In genomic region chrX:1488745-1489144, GRCh38 we compare ENCODE assay signal across 28 cellular contexts. TPM values are rescaled to one million over a fixed set of nuclear protein-coding genes. Genes with fewer than 3 reads are reported as not detected.
DNase-seq lines count a peak whose midpoint lies in the region; ATAC-seq, FAIRE-seq and TF ChIP-seq lines count a peak whose summit lies in the region.
"Had no signal": no experiment of that assay in that cellular context is flagged by ENCODE, and none has a peak within 500 bp of the region (broad histone marks: within the 10 kb centered on the region; RNA-seq: fewer than 3 reads in every experiment).

No MANE protein-coding gene starts in this region.

- no peak overlapping the region for H2BK20ac ChIP-seq in H1 (ENCODE audit: low read length)

- H2BK5ac ChIP-seq in H1 (ENCODE audit: low read depth, low read length): no peak overlapping the region

- H3K27me3 ChIP-seq in H1 (replicated peaks in 1 of 4; ENCODE audit: control insufficient read depth in 3 of 4, extremely low read depth in 1 of 4, insufficient read depth in 3 of 4, low read length in 3 of 4): peaks cover 0 to 2% (median under 1%) of the 10 kb centered on the region in 4 experiments; a peak in 1 of 7 replicates
- H3K27me3 ChIP-seq: BLaER1, colonic mucosa, uterus had no signal

- TF ChIP-seq POLR2A in H1 (IDR thresholded peaks at IDR 0.05; ENCODE audit: control extremely low read depth in 1 of 2, low read depth in 2 of 2, low read length in 2 of 2): no peak

- intact Hi-C loops in OCI-LY7 (cut with micrococcal nuclease; ENCODE audit: unreplicated experiment): no loop called here

- no peak overlapping the region for H3K9ac ChIP-seq in H1 (replicated peaks in 1 of 4; ENCODE audit: extremely low read depth in 1 of 4, low read depth in 3 of 4, low read length in 3 of 4)

- H3K79me1 ChIP-seq in H1 (ENCODE audit: low read depth, low read length): no peaks in the 10 kb centered on the region

- H3K27me3 Mint-ChIP-seq in activated T-cell treated with anti-CD3 and anti-CD28 coated beads, Interleukin-2, amount 50 U/mL, for 24 hours: no peaks in the 10 kb centered on the region
- H3K27me3 Mint-ChIP-seq in activated T-cell treated with anti-CD3 and anti-CD28 coated beads, Interleukin-2, amount 50 U/mL, for 72 hours (ENCODE audit: low read depth): no peaks in the 10 kb centered on the region
- H3K27me3 Mint-ChIP-seq in progenitor cell of endocrine pancreas: peaks cover 15% of the 10 kb centered on the region

- BruUV-seq in OCI-LY7 (replicated peaks; lab: Mats Ljungman, UMichigan): no TSS peak

- DNase-seq in activated T-cell treated with anti-CD3 and anti-CD28 coated beads, Interleukin-2, amount 50 U/mL, for 24 hours: no peak
- DNase-seq in activated T-cell treated with anti-CD3 and anti-CD28 coated beads, Interleukin-2, amount 50 U/mL, for 72 hours: no peak
- DNase-seq in OCI-LY7 (ENCODE audit: low spot score) (no peak), H1 (ENCODE audit: low read depth in 1 of 2, low spot score in 2 of 2) (no peak), progenitor cell of endocrine pancreas (ENCODE audit: low spot score, unreplicated experiment) (no peak), AG20443 (ENCODE audit: low spot score) (no peak), NCI-H2081 (lab: John Stamatoyannopoulos, UW) (no peak)
- DNase-seq: activated effector memory CD4-positive, alpha-beta T cell treated with Interleukin-2 at 50 U/mL for 16 hours; amniotic stem cell; Calu3; colonic mucosa; effector memory CD4-positive, alpha-beta T cell; mesenchymal stem cell; NCI-H1105; NCI-H2081 treated with DMSO at 0.1 percent for 48 hours; PC-3; Right ventricle myocardium superior; uterus had no signal

- H3K27ac ChIP-seq in OCI-LY7 (ENCODE audit: low read depth, low read length, poor library complexity, severe bottlenecking): peak overlapping the region; percentile 93
- no peak overlapping the region for H3K27ac ChIP-seq in H1 (ENCODE audit: low read depth, low read length)
- H3K27ac ChIP-seq: breast epithelium, colonic mucosa, esophagus muscularis mucosa, HL-60, uterus had no signal

- no peak overlapping the region for H2BK12ac ChIP-seq in H1 (ENCODE audit: low read depth, low read length)

- peaks cover 18% of the 10 kb centered on the region for H3K4me1 Mint-ChIP-seq in activated T-cell treated with anti-CD3 and anti-CD28 coated beads, Interleukin-2, amount 50 U/mL, for 24 hours (ENCODE audit: low read depth)
- H3K4me1 Mint-ChIP-seq in activated T-cell treated with anti-CD3 and anti-CD28 coated beads, Interleukin-2, amount 50 U/mL, for 72 hours (ENCODE audit: low read depth): peaks cover 33% of the 10 kb centered on the region
- H3K4me1 Mint-ChIP-seq in progenitor cell of endocrine pancreas (ENCODE audit: low read depth): no peaks in the 10 kb centered on the region

- peaks cover 82% of the 10 kb centered on the region for H3K36me3 ChIP-seq in OCI-LY7 (ENCODE audit: insufficient read depth, low read length)
- no peaks in the 10 kb centered on the region for H3K36me3 ChIP-seq in H1 (ENCODE audit: control insufficient read depth in 2 of 4, insufficient read depth in 4 of 4, low read length in 3 of 4)
- H3K36me3 ChIP-seq: breast epithelium, colonic mucosa, esophagus muscularis mucosa, uterus had no signal

- no peak overlapping the region for H3K4me3 Mint-ChIP-seq in activated T-cell treated with anti-CD3 and anti-CD28 coated beads, Interleukin-2, amount 50 U/mL, for 24 hours
- H3K4me3 Mint-ChIP-seq in activated T-cell treated with anti-CD3 and anti-CD28 coated beads, Interleukin-2, amount 50 U/mL, for 72 hours: no peak overlapping the region
- no peak overlapping the region for H3K4me3 Mint-ChIP-seq in progenitor cell of endocrine pancreas (ENCODE audit: low read depth)

- H2AK5ac ChIP-seq in H1 (ENCODE audit: low read depth, low read length): 0 out of 2 replicates have a peak overlapping the region, but pooled peaks have one; percentile 39

- FAIRE-seq in H1 (lab: Jason Lieb, UNC): no peak
- FAIRE-seq: frontal cortex, HepG2 had no signal

- H4K8ac ChIP-seq in H1 (ENCODE audit: extremely low read depth, insufficient read depth, low read length): no peak overlapping the region

- no peak overlapping the region for H2BK15ac ChIP-seq in H1 (ENCODE audit: low read length)

- no peak for TF ChIP-seq RAD21 in H1 (IDR thresholded peaks at IDR 0.05 in 1 of 2, conservative IDR thresholded peaks at IDR 0.05 in 1 of 2; ENCODE audit: low read depth in 2 of 2, low read length in 2 of 2)

- H3K18ac ChIP-seq in H1 (ENCODE audit: extremely low read depth, low read length): no peak overlapping the region

- peaks cover 18% of the 10 kb centered on the region; the same call in 1 of the 2 replicates for H3K9me3 ChIP-seq in OCI-LY7 (ENCODE audit: low read length)
- H3K9me3 ChIP-seq in H1 (ENCODE audit: insufficient read depth in 2 of 2, low read depth in 1 of 2, low read length in 1 of 2): peaks cover 0 to 6% of the 10 kb centered on the region in 2 experiments; a peak in 3 of 4 replicates
- H3K9me3 ChIP-seq: colonic mucosa, uterus had no signal

- H3K4ac ChIP-seq in H1 (replicated peaks; ENCODE audit: insufficient read length, low read depth, low read length): no peak overlapping the region

- H4K5ac ChIP-seq in H1 (ENCODE audit: insufficient read length, low read depth, low read length): no peak overlapping the region

- H3K23ac ChIP-seq in H1 (ENCODE audit: insufficient read length): no peak overlapping the region

- TF ChIP-seq CTCF in OCI-LY7 (conservative IDR thresholded peaks at IDR 0.05; ENCODE audit: low read length) (no peak), H1 (IDR thresholded peaks at IDR 0.05; ENCODE audit: control extremely low read depth in 1 of 3, insufficient read depth in 1 of 3, low read depth in 1 of 3, low read length in 3 of 3) (no peak), progenitor cell of endocrine pancreas (IDR thresholded peaks at IDR 0.05; ENCODE audit: unreplicated experiment) (no peak)

- H3K4me2 ChIP-seq in OCI-LY7 (ENCODE audit: low read length): peak overlapping the region; percentile 61
- H3K4me2 ChIP-seq in H1 (ENCODE audit: insufficient read depth in 1 of 2, low read depth in 2 of 2, low read length in 2 of 2): no peak overlapping the region

- POLR2A ChIA-PET in OCI-LY7 (lab: Charles Lee) (no interaction called here), H1 (lab: Charles Lee; ENCODE audit: partially characterized antibody) (no interaction called here)

- peaks cover 43% of the 10 kb centered on the region; the same call in 1 of the 2 replicates for H3K79me2 ChIP-seq in OCI-LY7 (ENCODE audit: insufficient read depth, low read depth, low read length)
- H3K79me2 ChIP-seq in H1 (ENCODE audit: control insufficient read depth in 1 of 2, insufficient read depth in 2 of 2, low read length in 2 of 2): no peaks in the 10 kb centered on the region

- H3K4me3 ChIP-seq in OCI-LY7 (ENCODE audit: low read depth, low read length, poor library complexity, severe bottlenecking) (peak overlapping the region; percentile 26), H1 (ENCODE audit: extremely low read depth in 1 of 4, insufficient read depth in 2 of 4, low read depth in 3 of 4, low read length in 4 of 4) (no peak overlapping the region)
- H3K4me3 ChIP-seq: BLaER1, breast epithelium, colonic mucosa, esophagus muscularis mucosa, uterus had no signal

- H3K56ac ChIP-seq in H1 (replicated peaks; ENCODE audit: insufficient read length, low read depth, low read length): no peak overlapping the region

- CTCF ChIA-PET in OCI-LY7 (lab: Charles Lee; ENCODE audit: unreplicated experiment): no interaction called here
- CTCF ChIA-PET in H1 (lab: Charles Lee; ENCODE audit: partially characterized antibody): no interaction called here

- no peak overlapping the region for H4K91ac ChIP-seq in H1 (replicated peaks; ENCODE audit: insufficient read length, low read length)

- peaks cover 3% of the 10 kb centered on the region; the same call in 1 of the 2 replicates for H3K23me2 ChIP-seq in H1 (ENCODE audit: low read depth, low read length)

- TF ChIP-seq EP300 in H1 (IDR thresholded peaks at IDR 0.05; ENCODE audit: borderline replicate concordance in 1 of 2, low read depth in 2 of 2, low read length in 2 of 2): no peak

- no peaks in the 10 kb centered on the region for H4K20me1 ChIP-seq in OCI-LY7 (ENCODE audit: insufficient read depth, low read length)
- no peaks in the 10 kb centered on the region for H4K20me1 ChIP-seq in H1 (replicated peaks in 1 of 2; ENCODE audit: control insufficient read depth in 1 of 2, insufficient read depth in 2 of 2, low read length in 2 of 2)

- H2BK120ac ChIP-seq in H1 (replicated peaks; ENCODE audit: low read depth, low read length): no peak overlapping the region

- WGBS in H1 (ENCODE audit: extremely low coverage in 1 of 2, insufficient coverage in 1 of 2, insufficient read length in 1 of 2, insufficient replicate concordance in 2 of 2, low coverage in 1 of 2, low lambda C conversion rate in 2 of 2, missing lambda C conversion rate in 1 of 2), 2 experiments: 94% methylated on average over 1 of the region's 1 CpG; no CpG with 5 or more reads in 1 of the 2 experiments

- peak overlapping the region; percentile 44 for H3K27ac Mint-ChIP-seq in activated T-cell treated with anti-CD3 and anti-CD28 coated beads, Interleukin-2, amount 50 U/mL, for 24 hours
- no peak overlapping the region for H3K27ac Mint-ChIP-seq in activated T-cell treated with anti-CD3 and anti-CD28 coated beads, Interleukin-2, amount 50 U/mL, for 72 hours
- H3K27ac Mint-ChIP-seq in progenitor cell of endocrine pancreas: peak overlapping the region; percentile 83

- no peak for ATAC-seq in activated T-cell treated with anti-CD3 and anti-CD28 coated beads, Interleukin-2, amount 50 U/mL, for 72 hours (replicated peaks in 1 of 2)
- ATAC-seq in GM18870 (IDR thresholded peaks at IDR 0.05; ENCODE audit: unreplicated experiment): no peak
- ATAC-seq: HCT116, HepG2, PC-3 had no signal

- no peak overlapping the region for H3K14ac ChIP-seq in H1 (ENCODE audit: insufficient read length)

- peaks cover 64% of the 10 kb centered on the region for H3K4me1 ChIP-seq in OCI-LY7 (ENCODE audit: insufficient read depth, low read length, poor library complexity, severe bottlenecking)
- H3K4me1 ChIP-seq in H1 (replicated peaks in 1 of 4; ENCODE audit: control insufficient read depth in 3 of 4, insufficient read depth in 4 of 4, low read length in 3 of 4): peaks cover 0 to 4% (median 2%) of the 10 kb centered on the region in 4 experiments; a peak in 4 of 7 replicates
- H3K4me1 ChIP-seq: breast epithelium, colonic mucosa, uterus had no signal

- no peaks in the 10 kb centered on the region for H3K9me2 ChIP-seq in OCI-LY7 (ENCODE audit: insufficient read depth, low read length)

- H3K36me3 Mint-ChIP-seq in activated T-cell treated with anti-CD3 and anti-CD28 coated beads, Interleukin-2, amount 50 U/mL, for 24 hours (ENCODE audit: low read depth): peaks cover 48% of the 10 kb centered on the region
- peaks cover 23 to 24% of the 10 kb centered on the region in 2 donors for H3K36me3 Mint-ChIP-seq in activated T-cell treated with anti-CD3 and anti-CD28 coated beads, Interleukin-2, amount 50 U/mL, for 72 hours (ENCODE audit: insufficient read depth in 2 of 2)
- peaks cover 1% of the 10 kb centered on the region for H3K36me3 Mint-ChIP-seq in progenitor cell of endocrine pancreas (ENCODE audit: insufficient read depth)

- peaks cover 5% of the 10 kb centered on the region for H3K9me3 Mint-ChIP-seq in activated T-cell treated with anti-CD3 and anti-CD28 coated beads, Interleukin-2, amount 50 U/mL, for 24 hours
- H3K9me3 Mint-ChIP-seq in activated T-cell treated with anti-CD3 and anti-CD28 coated beads, Interleukin-2, amount 50 U/mL, for 72 hours: peaks cover 4 to 9% of the 10 kb centered on the region in 2 donors
- H3K9me3 Mint-ChIP-seq in progenitor cell of endocrine pancreas (ENCODE audit: low read depth): peaks cover 5% of the 10 kb centered on the region

- no peak overlapping the region for H2AFZ ChIP-seq in OCI-LY7 (ENCODE audit: low read length)
- H2AFZ ChIP-seq in H1 (ENCODE audit: low read length): no peak overlapping the region

RNA-seq across cellular contexts. Expression of gene ASMTL, which starts 36.0 kb away (rescaled TPM):
- total RNA-seq in activated T-cell treated with anti-CD3 and anti-CD28 coated beads, Interleukin-2, amount 50 U/mL, for 72 hours: 100 to 1,000 TPM in 1 of 2 donors, 10 to 100 TPM in 1; 70.4 to 101 TPM
- 17.2 and 17.6 TPM in 2 replicates for total RNA-seq in OCI-LY7 (2014; rRNA removed; shearing (Covaris generic))
- total RNA-seq in OCI-LY7 (2022): 32.8 and 37.0 TPM in 2 replicates
- total RNA-seq in H1 (2021; fragmentation: NEBNext Ultra II Directional; extraction: Animal tissue kit (Norgen Biotek cat#: 25700)): 75.4 and 81.4 TPM in 2 replicates
- 75.6 and 130 TPM in 2 replicates for polyA plus RNA-seq in H1 (2011; rRNA removed)
- 92.6 TPM for polyA plus RNA-seq in H1 (2011; cell fraction: cytosol; rRNA removed)
- polyA plus RNA-seq in H1 (2011; cell fraction: nucleus; rRNA removed): 104 TPM
- 51.7 to 90.7 TPM (median 78.8 TPM) in 4 replicates for polyA plus RNA-seq in H1 (2012, experiment 1 of 2)
- polyA plus RNA-seq in H1 (2012, experiment 2 of 2): 57.9 TPM
- 41.0 TPM for polyA plus RNA-seq in H1 (2013, experiment 1 of 2)
- 39.2 TPM for polyA plus RNA-seq in H1 (2013, experiment 2 of 2)
- polyA minus RNA-seq in H1 (2011; rRNA and poly(A)+ RNA removed): 47.0 and 49.0 TPM in 2 replicates
- polyA minus RNA-seq in H1 (2011; cell fraction: cytosol; rRNA and poly(A)+ RNA removed): 52.1 TPM
- polyA minus RNA-seq in H1 (2011; cell fraction: nucleus; rRNA and poly(A)+ RNA removed): 46.7 TPM
- 24.5 and 26.2 TPM in 2 replicates for total RNA-seq in progenitor cell of endocrine pancreas

RNA-seq across cellular contexts. Expression of gene P2RY8, which starts 48.2 kb away (rescaled TPM):
- total RNA-seq in activated T-cell treated with anti-CD3 and anti-CD28 coated beads, Interleukin-2, amount 50 U/mL, for 72 hours: 10 to 100 TPM; 40.1 to 45.7 TPM
- 88.3 and 110 TPM in 2 replicates for total RNA-seq in OCI-LY7 (2014; rRNA removed; shearing (Covaris generic))
- total RNA-seq in OCI-LY7 (2022) (122 and 149 TPM in 2 replicates), progenitor cell of endocrine pancreas (not detected in 2 replicates)
- total RNA-seq in H1 (2021; fragmentation: NEBNext Ultra II Directional; extraction: Animal tissue kit (Norgen Biotek cat#: 25700)): 0.09 and 0.11 TPM in 2 replicates
- polyA plus RNA-seq in H1 (2011; rRNA removed): 0.15 and 0.19 TPM in 2 replicates
- polyA plus RNA-seq in H1 (2011; cell fraction: cytosol; rRNA removed): 0.16 TPM
- 0.47 TPM for polyA plus RNA-seq in H1 (2011; cell fraction: nucleus; rRNA removed)
- 0.08 to 0.36 TPM (median 0.27 TPM) in 4 replicates for polyA plus RNA-seq in H1 (2012, experiment 1 of 2)
- polyA plus RNA-seq in H1 (2012, experiment 2 of 2): 0.10 TPM
- 0.30 TPM for polyA plus RNA-seq in H1 (2013, experiment 1 of 2)
- polyA plus RNA-seq in H1 (2013, experiment 2 of 2): 0.20 TPM
- polyA minus RNA-seq in H1 (2011; rRNA and poly(A)+ RNA removed): 0.10 and 0.16 TPM in 2 replicates
- polyA minus RNA-seq in H1 (2011; cell fraction: cytosol; rRNA and poly(A)+ RNA removed): not detected
- polyA minus RNA-seq in H1 (2011; cell fraction: nucleus; rRNA and poly(A)+ RNA removed): 0.20 TPM
- total RNA-seq: Calu3, osteocyte, PC-3, temporal lobe had no signal

Comparison
In these comparisons a context has a peak if more than half of its experiments do, and no peak if none do; other contexts are left out.
1. RNA of gene P2RY8, which starts 48.2 kb away (total RNA-seq): 88.3 to 149 TPM in OCI-LY7 and 40.1 to 45.7 TPM in activated T-cell treated with anti-CD3 and anti-CD28 coated beads, Interleukin-2, amount 50 U/mL, for 72 hours; 0.09 to 0.11 TPM in H1 and not detected in progenitor cell of endocrine pancreas; every median in the first group is over 10 times any median in the second.